ENCODE assay signal across 8 cellular contexts in genomic region chr16:381788-382717, GRCh38. TPM values are rescaled to one million over a fixed set of nuclear protein-coding genes. Genes with fewer than 3 reads are reported as not detected.
DNase-seq lines count a peak whose midpoint lies in the region; ATAC-seq and TF ChIP-seq lines count a peak whose summit lies in the region.

TSS of gene PGAP6 (minus strand) at chr16:381978. CDS start at chr16:381821, 157 bp downstream.

- H3K4me1 Mint-ChIP-seq in CD8-positive, alpha-beta T cell (ENCODE audit: low read depth), result peaks cover 29% of the 10 kb centered on the region
- H3K4me1 Mint-ChIP-seq in central memory CD8-positive, alpha-beta T cell, result peaks cover 13% of the 10 kb centered on the region

- H3K4me3 Mint-ChIP-seq in CD8-positive, alpha-beta T cell, result peak within 1 kb of the TSS; percentile 93
- peak within 1 kb of the TSS; percentile 77 for H3K4me3 Mint-ChIP-seq in central memory CD8-positive, alpha-beta T cell

- peak within 1 kb of the TSS; percentile 93 for H3K9ac ChIP-seq in Karpas-422 (ENCODE audit: low read length)

- peak within 1 kb of the TSS; percentile 74 for H3K4me3 ChIP-seq in CD8-positive, alpha-beta T cell (ENCODE audit: low read depth, low read length)
- H3K4me3 ChIP-seq in Karpas-422 (ENCODE audit: low read length), result peak within 1 kb of the TSS; percentile 99

- POLR2A ChIA-PET in CD8-positive, alpha-beta T cell (lab: Charles Lee), result interaction anchor here (0.8 to 5.4 kb wide), 7 partner anchors 11 to 207 kb away, joined by 3 to 38 read pairs (median 5); partner anchors contain the start of genes DECR2, MRPL28 and NHLRC4

- H3K27ac ChIP-seq in CD8-positive, alpha-beta T cell (ENCODE audit: low read depth, low read length), result peak within 1 kb of the TSS; percentile 68
- H3K27ac ChIP-seq in Karpas-422 (ENCODE audit: low read length), result no peak within 1 kb of the TSS; the same call in 1 of the 2 replicates

- H3K9me3 ChIP-seq in CD8-positive, alpha-beta T cell (ENCODE audit: low read length), result no peaks in the 10 kb centered on the region
- H3K9me3 ChIP-seq in Karpas-422 (ENCODE audit: low read length), result no peaks in the 10 kb centered on the region

- peak within 1 kb of the TSS; percentile 98 for H2AFZ ChIP-seq in Karpas-422 (ENCODE audit: low read length)

- H3K4me2 ChIP-seq in Karpas-422 (ENCODE audit: low read depth, low read length, poor library complexity, severe bottlenecking), result peak within 1 kb of the TSS; percentile 99

- no peaks in the 10 kb centered on the region for H3K27me3 Mint-ChIP-seq in CD8-positive, alpha-beta T cell (ENCODE audit: low read depth)
- H3K27me3 Mint-ChIP-seq in central memory CD8-positive, alpha-beta T cell, result no peaks in the 10 kb centered on the region

- peak in 6 of 7 experiments; percentile 50 to 83 (median 70) for DNase-seq in CD8-positive, alpha-beta T cell
- DNase-seq in Karpas-422 (peak; percentile 92), kidney glomerular epithelial cell (lab: John Stamatoyannopoulos, UW) (peak; percentile 9), OCI-M2 (lab: John Stamatoyannopoulos, UW; ENCODE audit: unreplicated experiment) (no peak)
- DNase-seq in activated CD4-positive, CD25-positive, alpha-beta regulatory T cell (lab: John Stamatoyannopoulos, UW), result peak; percentile 49 to 69 (median 54)
- DNase-seq in central memory CD8-positive, alpha-beta T cell (ENCODE audit: low spot score in 2 of 2), result no peak
- DNase-seq in stimulated activated CD4-positive, alpha-beta T cell treated with anti-CD3 and anti-CD28 coated beads, Interleukin-12 subunit alpha, Interleukin-12 subunit beta, amount 100 ng/mL, for 48 hours (ENCODE audit: low read depth in 2 of 3, low spot score in 1 of 3), result peak in 2 of 3 donors; percentile 46 to 61

- H3K79me2 ChIP-seq in Karpas-422 (ENCODE audit: low read length), result peaks cover 13% of the 10 kb centered on the region

- H3K4me1 ChIP-seq in CD8-positive, alpha-beta T cell (ENCODE audit: insufficient read depth, low read length), result peaks cover 34% of the 10 kb centered on the region
- peaks cover 26% of the 10 kb centered on the region for H3K4me1 ChIP-seq in Karpas-422 (ENCODE audit: low read length)

- peak within 1 kb of the TSS; percentile 86 for H3K27ac Mint-ChIP-seq in CD8-positive, alpha-beta T cell
- H3K27ac Mint-ChIP-seq in central memory CD8-positive, alpha-beta T cell (ENCODE audit: low read depth), result peak within 1 kb of the TSS; percentile 29

- H4K20me1 ChIP-seq in Karpas-422 (ENCODE audit: insufficient read depth, low read depth, low read length), result no peaks in the 10 kb centered on the region; the same call in 1 of the 2 replicates

- ATAC-seq in CD8-positive, alpha-beta T cell, result peak; percentile 57
- ATAC-seq in GM19468 (IDR thresholded peaks at IDR 0.05; ENCODE audit: extremely low read depth, unreplicated experiment), result peak; percentile 19
- peak; percentile 47 for ATAC-seq in central memory CD8-positive, alpha-beta T cell (replicated peaks; ENCODE audit: extremely low read depth, poor library complexity, severe bottlenecking)

- H3K9me3 Mint-ChIP-seq in CD8-positive, alpha-beta T cell, result no peaks in the 10 kb centered on the region
- H3K9me3 Mint-ChIP-seq in central memory CD8-positive, alpha-beta T cell, result no peaks in the 10 kb centered on the region

- peaks cover 12% of the 10 kb centered on the region for H3K36me3 Mint-ChIP-seq in CD8-positive, alpha-beta T cell
- peaks cover 4% of the 10 kb centered on the region for H3K36me3 Mint-ChIP-seq in central memory CD8-positive, alpha-beta T cell (ENCODE audit: insufficient read depth)

- H3K36me3 ChIP-seq in CD8-positive, alpha-beta T cell (ENCODE audit: insufficient read depth, low read length), result no peaks in the 10 kb centered on the region
- no peaks in the 10 kb centered on the region for H3K36me3 ChIP-seq in Karpas-422 (ENCODE audit: insufficient read depth, low read length)

- TF ChIP-seq CTCF in CD8-positive, alpha-beta T cell (IDR thresholded peaks at IDR 0.05), result no peak

- no peaks in the 10 kb centered on the region for H3K27me3 ChIP-seq in CD8-positive, alpha-beta T cell (ENCODE audit: insufficient read depth, low read length)
- H3K27me3 ChIP-seq in Karpas-422 (ENCODE audit: low read length), result no peaks in the 10 kb centered on the region

- H3K9me2 ChIP-seq in Karpas-422 (replicated peaks; ENCODE audit: insufficient read depth, low read length), result no peaks in the 10 kb centered on the region

- intact Hi-C loops in CD8-positive, alpha-beta T cell (cut with DNase I, micrococcal nuclease), result loop anchor here (1.0 to 10.0 kb wide), 8 partner anchors 19 to 253 kb away; partner anchors contain the start of genes AXIN1 (in 2 of the 2), CAPN15 (in 2 of the 2), DECR2 (in 2 of the 2) and METTL26 (in 1 of the 2)

- CTCF ChIA-PET in CD8-positive, alpha-beta T cell (lab: Charles Lee), result interaction anchor here (0.6 to 2.2 kb wide), 7 partner anchors 10 to 193 kb away, joined by 3 to 6 read pairs (median 3); no protein-coding TSS in a partner anchor

RNA-seq across cellular contexts. Expression of gene PGAP6, which starts in this region (rescaled TPM):
- total RNA-seq in CD8-positive, alpha-beta T cell, result 10 to 100 TPM; 57.9 to 60.8 TPM
- 50.0 and 58.1 TPM in 2 replicates for total RNA-seq in Karpas-422 (2014; rRNA removed; shearing (Covaris generic); ENCODE audit: low replicate concordance)

Comparison
In these comparisons a context has a peak if more than half of its experiments do, and no peak if none do; other contexts are left out.
1. DNase-seq: peak in CD8-positive, alpha-beta T cell (6 of 7), Karpas-422 (single experiment), activated CD4-positive, CD25-positive, alpha-beta regulatory T cell (4 of 4), kidney glomerular epithelial cell (single experiment) and stimulated activated CD4-positive, alpha-beta T cell treated with anti-CD3 and anti-CD28 coated beads, Interleukin-12 subunit alpha, Interleukin-12 subunit beta, amount 100 ng/mL, for 48 hours (2 of 3); none in central memory CD8-positive, alpha-beta T cell (0 of 2) and OCI-M2 (single experiment).
2. Peak in every context shown above with its lines, with median percentiles within 50 percentile points of each other: ATAC-seq.